In the genomic region with DNA sequence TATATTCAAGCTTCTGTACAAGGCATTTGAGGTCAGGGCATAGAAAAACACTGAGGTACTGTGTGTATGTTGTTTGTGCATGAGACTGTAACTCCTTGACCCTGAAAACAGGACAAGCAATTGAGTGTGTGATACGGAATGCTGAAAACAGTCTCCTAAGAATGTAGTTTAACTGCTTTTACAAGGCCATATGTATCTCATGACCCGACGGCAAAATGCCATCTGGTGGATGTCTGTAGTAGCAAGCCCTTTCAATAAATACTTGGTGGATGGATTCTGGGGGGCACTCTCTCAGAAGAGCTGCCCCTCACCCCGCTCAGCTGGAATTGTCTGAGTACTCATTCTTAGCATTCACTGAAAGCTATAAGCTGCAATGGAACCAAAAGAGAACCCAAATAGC, we compare ENCODE assay signal across 20 cellular contexts.
A peak's percentile ranks its signal among the peaks of the same experiment; 100 is the strongest.
DNase-seq lines count a peak whose midpoint lies in the region; ATAC-seq and TF ChIP-seq lines count a peak whose summit lies in the region.
"Had no signal": no experiment of that assay in that cellular context is flagged by ENCODE, and none has a peak within 500 bp of the region (broad histone marks: within the 10 kb centered on the region; RNA-seq: fewer than 3 reads in every experiment).

No MANE protein-coding gene starts in this region.

- H3K4me1 ChIP-seq in BE2C, result no peaks in the 10 kb centered on the region
- H3K4me1 ChIP-seq: esophagus squamous epithelium, left lung, psoas muscle, vagina had no signal

- DNase-seq in BE2C (no peak), HPDE6-E6E7 (ENCODE audit: extremely low spot score) (peak; percentile 23), UCSD-AML1 (lab: John Stamatoyannopoulos, UW; ENCODE audit: unreplicated experiment) (peak; percentile 3), iPS-NIHi11 (ENCODE audit: low spot score) (peak; percentile 22), nucleus accumbens (lab: John Stamatoyannopoulos, UW) (no peak)
- DNase-seq: activated gamma-delta T cell; anterior cingulate cortex; CD8-positive, alpha-beta memory T cell; cortex of kidney; esophagus squamous epithelium; GDM1; Karpas-422; left lung; NCI-H1417; psoas muscle; stimulated activated CD4-positive, alpha-beta T cell treated with anti-CD3 and anti-CD28 coated beads, Interleukin-12 subunit alpha, Interleukin-12 subunit beta, amount 100 ng/mL, for 4 hours had no signal

- H3K36me3 ChIP-seq in BE2C, result no peaks in the 10 kb centered on the region
- H3K36me3 ChIP-seq: esophagus squamous epithelium, left lung, vagina had no signal

- no peak overlapping the region for H3K4me3 ChIP-seq in BE2C (ENCODE audit: low read depth, low read length)
- H3K4me3 ChIP-seq: esophagus squamous epithelium, left lung, psoas muscle, vagina had no signal

- peak; percentile 50 for TF ChIP-seq CTCF in BE2C (IDR thresholded peaks at IDR 0.05; ENCODE audit: low read depth, low read length)

- ATAC-seq in HG02981 (IDR thresholded peaks at IDR 0.05; ENCODE audit: unreplicated experiment), result no peak
- ATAC-seq in GM18517 (IDR thresholded peaks at IDR 0.05; ENCODE audit: unreplicated experiment), result no peak
- no peak for ATAC-seq in HG03469 (IDR thresholded peaks at IDR 0.05; ENCODE audit: unreplicated experiment)
- ATAC-seq: left lung, psoas muscle had no signal

- no peaks in the 10 kb centered on the region for H3K27me3 ChIP-seq in BE2C
- H3K27me3 ChIP-seq: esophagus squamous epithelium, left lung, vagina had no signal

- H3K9me3 ChIP-seq in BE2C, result no peaks in the 10 kb centered on the region
- H3K9me3 ChIP-seq: psoas muscle, vagina had no signal

Comparison
In these comparisons a context has a peak if more than half of its experiments do, and no peak if none do; other contexts are left out.
1. DNase-seq: peak in HPDE6-E6E7 (single experiment), UCSD-AML1 (single experiment) and iPS-NIHi11 (single experiment); none in BE2C (single experiment) and nucleus accumbens (0 of 56).